In genomic region chr3:180188512-180189309, GRCh38 we compare ENCODE assay signal across 20 cellular contexts.
DNase-seq lines count a peak whose midpoint lies in the region; ATAC-seq, FAIRE-seq and TF ChIP-seq lines count a peak whose summit lies in the region.
"Had no signal": no experiment of that assay in that cellular context is flagged by ENCODE, and none has a peak within 500 bp of the region (broad histone marks: within the 10 kb centered on the region; RNA-seq: fewer than 3 reads in every experiment).

No MANE protein-coding gene starts in this region.

- CTCF ChIA-PET in GM12878 (lab: Yijun Ruan, JAX): interaction anchor here (0.5 to 1.2 kb wide), 4 partner anchors 13 to 320 kb away, joined by 3 read pairs; no protein-coding TSS in a partner anchor

- no peaks in the 10 kb centered on the region for H3K9me3 ChIP-seq in GM12878 (replicated peaks; ENCODE audit: control insufficient read depth, insufficient read depth, low read length)
- H3K9me3 ChIP-seq: BE2C, prostate gland, SJSA1 had no signal

- H3K27me3 ChIP-seq in GM12878 (replicated peaks in 1 of 2; ENCODE audit: control insufficient read depth in 2 of 2, insufficient read depth in 2 of 2, low read length in 1 of 2): no peaks in the 10 kb centered on the region
- H3K27me3 ChIP-seq: BE2C, SJSA1 had no signal

- TF ChIP-seq CTCF in GM12878 (IDR thresholded peaks at IDR 0.05 in 2 of 3, conservative IDR thresholded peaks at IDR 0.05 in 1 of 3; ENCODE audit: control insufficient read depth in 2 of 3, extremely low read depth in 1 of 3, insufficient read depth in 1 of 3, low read depth in 3 of 3, low read length in 3 of 3): no peak

- TF ChIP-seq EP300 in GM12878 (IDR thresholded peaks at IDR 0.05; ENCODE audit: borderline replicate concordance in 1 of 2, control insufficient read depth in 1 of 2, low read depth in 2 of 2, low read length in 2 of 2): no peak

- H3K9ac ChIP-seq in GM12878 (ENCODE audit: control insufficient read depth, insufficient read depth, low read length): no peak overlapping the region

- H3K4me1 ChIP-seq in GM12878 (ENCODE audit: control insufficient read depth, insufficient read depth, low read length): no peaks in the 10 kb centered on the region
- H3K4me1 ChIP-seq: BE2C, prostate gland, SJSA1 had no signal

- FAIRE-seq in GM12878 (lab: Jason Lieb, UNC) (no peak), HTR-8/SVneo (lab: Jason Lieb, UNC) (no peak)
- FAIRE-seq: endometrium, G401.6, small intestine had no signal

- POLR2A ChIA-PET in GM12878 (lab: Charles Lee): no interaction called here

- H3K27ac ChIP-seq in GM12878 (ENCODE audit: control insufficient read depth, insufficient read depth): no peak overlapping the region
- H3K27ac ChIP-seq: PC-9, prostate gland, SJSA1 had no signal

- TF ChIP-seq POLR2A in GM12878 (IDR thresholded peaks at IDR 0.05; ENCODE audit: low read depth, low read length): no peak

- no peaks in the 10 kb centered on the region for H3K79me2 ChIP-seq in GM12878 (ENCODE audit: control insufficient read depth, insufficient read depth, low read length)

- H3K36me3 ChIP-seq in GM12878 (ENCODE audit: control insufficient read depth in 2 of 2, insufficient read depth in 2 of 2, low read length in 1 of 2): no peaks in the 10 kb centered on the region
- H3K36me3 ChIP-seq: BE2C, prostate gland, SJSA1 had no signal

- ATAC-seq in GM18873 (IDR thresholded peaks at IDR 0.05; ENCODE audit: low FRiP score, unreplicated experiment): peak; percentile 80
- ATAC-seq in GM21381 (IDR thresholded peaks at IDR 0.05; ENCODE audit: unreplicated experiment): peak; percentile 55
- ATAC-seq in HG02981 (IDR thresholded peaks at IDR 0.05; ENCODE audit: unreplicated experiment): peak; percentile 81
- ATAC-seq in GM12878: peak; percentile 80
- ATAC-seq in GM18907 (IDR thresholded peaks at IDR 0.05; ENCODE audit: unreplicated experiment): no peak
- ATAC-seq in SK-N-SH treated with all-trans-retinoic acid at 6 μM for 48 hours: no peak

- no peaks in the 10 kb centered on the region for H4K20me1 ChIP-seq in GM12878 (ENCODE audit: control insufficient read depth, insufficient read depth)

- SMC1A ChIA-PET in GM12878 (lab: Charles Lee; ENCODE audit: uncharacterized antibody, unreplicated experiment): interaction anchor here (0.8 to 1.9 kb wide), 6 partner anchors 10 to 351 kb away, joined by 3 to 5 read pairs (median 3); no protein-coding TSS in a partner anchor

- intact Hi-C loops in GM12878 (cut with micrococcal nuclease; ENCODE audit: unreplicated experiment): no loop called here

- no TSS peak for BruUV-seq in GM12878 (replicated peaks; lab: Mats Ljungman, UMichigan)

- WGBS in GM12878 (ENCODE audit: insufficient coverage, insufficient replicate concordance, low lambda C conversion rate, missing lambda C conversion rate): 2% methylated on average over 2 of the region's 2 CpGs

- no peak for DNase-seq in GM12878 (ENCODE audit: low read depth, low spot score)
- DNase-seq in HTR-8/SVneo (ENCODE audit: insufficient read length, low spot score): no peak
- DNase-seq: activated CD4-positive, alpha-beta T cell treated with anti-CD3 and anti-CD28 coated beads for 1 hour; activated naive CD4-positive, alpha-beta T cell treated with anti-CD3 and anti-CD28 coated beads, Interleukin-2, amount 50 U/mL, for 16 hours; BE2C; HCEC 1CT; KG1; NCI-H1092 treated with DMSO at 0.1 percent for 48 hours; NCI-H2171 treated with DMSO at 0.1 percent for 48 hours; PC-9; small intestine had no signal

- H3K4me2 ChIP-seq in GM12878 (ENCODE audit: control insufficient read depth, insufficient read depth): no peak overlapping the region
- H3K4me2 ChIP-seq: PC-9 had no signal

- no peak overlapping the region for H3K4me3 ChIP-seq in GM12878
- H3K4me3 ChIP-seq: PC-9, prostate gland, SJSA1 had no signal

- in situ Hi-C loops in GM12878 (cut with MboI): no loop called here

- no peak for TF ChIP-seq RAD21 in GM12878 (IDR thresholded peaks at IDR 0.05; ENCODE audit: insufficient read depth, low read depth, low read length)

- RAD21 ChIA-PET in GM12878 (lab: Charles Lee; ENCODE audit: unreplicated experiment): no interaction called here

- no peak overlapping the region for H2AFZ ChIP-seq in GM12878 (ENCODE audit: control insufficient read depth, low read depth, low read length)
- H2AFZ ChIP-seq: PC-9 had no signal

TF ChIP-seq in GM12878, 131 proteins besides CTCF, POLR2A, EP300 and RAD21 (continues in another document):
- no peak for TF ChIP-seq ZNF687 (IDR thresholded peaks at IDR 0.05)

TF ChIP-seq in SK-N-SH treated with all-trans-retinoic acid at 6 μM for 48 hours, 23 proteins besides CTCF, POLR2A, EP300 and RAD21:
- no peak for TF ChIP-seq PPARA (CRISPR knock-in tag; IDR thresholded peaks at IDR 0.05; ENCODE audit: borderline replicate concordance)
- TF ChIP-seq RARB (CRISPR knock-in tag; IDR thresholded peaks at IDR 0.05): no peak
- no peak for TF ChIP-seq ZFP30 (CRISPR knock-in tag; IDR thresholded peaks at IDR 0.05)
- TF ChIP-seq ZNF70 (CRISPR knock-in tag; IDR thresholded peaks at IDR 0.05): no peak
- TF ChIP-seq, protein P1, sequence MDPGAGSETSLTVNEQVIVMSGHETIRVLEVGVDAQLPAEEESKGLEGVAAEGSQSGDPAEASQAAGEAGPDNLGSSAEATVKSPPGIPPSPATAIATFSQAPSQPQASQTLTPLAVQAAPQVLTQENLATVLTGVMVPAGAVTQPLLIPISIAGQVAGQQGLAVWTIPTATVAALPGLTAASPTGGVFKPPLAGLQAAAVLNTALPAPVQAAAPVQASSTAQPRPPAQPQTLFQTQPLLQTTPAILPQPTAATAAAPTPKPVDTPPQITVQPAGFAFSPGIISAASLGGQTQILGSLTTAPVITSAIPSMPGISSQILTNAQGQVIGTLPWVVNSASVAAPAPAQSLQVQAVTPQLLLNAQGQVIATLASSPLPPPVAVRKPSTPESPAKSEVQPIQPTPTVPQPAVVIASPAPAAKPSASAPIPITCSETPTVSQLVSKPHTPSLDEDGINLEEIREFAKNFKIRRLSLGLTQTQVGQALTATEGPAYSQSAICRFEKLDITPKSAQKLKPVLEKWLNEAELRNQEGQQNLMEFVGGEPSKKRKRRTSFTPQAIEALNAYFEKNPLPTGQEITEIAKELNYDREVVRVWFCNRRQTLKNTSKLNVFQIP (CRISPR knock-in tag; IDR thresholded peaks at IDR 0.05; ENCODE audit: borderline replicate concordance, low read depth): no peak
- TF ChIP-seq, protein P2, sequence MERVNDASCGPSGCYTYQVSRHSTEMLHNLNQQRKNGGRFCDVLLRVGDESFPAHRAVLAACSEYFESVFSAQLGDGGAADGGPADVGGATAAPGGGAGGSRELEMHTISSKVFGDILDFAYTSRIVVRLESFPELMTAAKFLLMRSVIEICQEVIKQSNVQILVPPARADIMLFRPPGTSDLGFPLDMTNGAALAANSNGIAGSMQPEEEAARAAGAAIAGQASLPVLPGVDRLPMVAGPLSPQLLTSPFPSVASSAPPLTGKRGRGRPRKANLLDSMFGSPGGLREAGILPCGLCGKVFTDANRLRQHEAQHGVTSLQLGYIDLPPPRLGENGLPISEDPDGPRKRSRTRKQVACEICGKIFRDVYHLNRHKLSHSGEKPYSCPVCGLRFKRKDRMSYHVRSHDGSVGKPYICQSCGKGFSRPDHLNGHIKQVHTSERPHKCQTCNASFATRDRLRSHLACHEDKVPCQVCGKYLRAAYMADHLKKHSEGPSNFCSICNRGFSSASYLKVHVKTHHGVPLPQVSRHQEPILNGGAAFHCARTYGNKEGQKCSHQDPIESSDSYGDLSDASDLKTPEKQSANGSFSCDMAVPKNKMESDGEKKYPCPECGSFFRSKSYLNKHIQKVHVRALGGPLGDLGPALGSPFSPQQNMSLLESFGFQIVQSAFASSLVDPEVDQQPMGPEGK (CRISPR knock-in tag; IDR thresholded peaks at IDR 0.05; ENCODE audit: borderline replicate concordance): no peak
- no peak for TF ChIP-seq SNAI2 (CRISPR knock-in tag; IDR thresholded peaks at IDR 0.05)
- TF ChIP-seq ESRRG (CRISPR knock-in tag; IDR thresholded peaks at IDR 0.05): no peak
- TF ChIP-seq OSR1 (CRISPR knock-in tag; IDR thresholded peaks at IDR 0.05): no peak
- TF ChIP-seq, protein P3, sequence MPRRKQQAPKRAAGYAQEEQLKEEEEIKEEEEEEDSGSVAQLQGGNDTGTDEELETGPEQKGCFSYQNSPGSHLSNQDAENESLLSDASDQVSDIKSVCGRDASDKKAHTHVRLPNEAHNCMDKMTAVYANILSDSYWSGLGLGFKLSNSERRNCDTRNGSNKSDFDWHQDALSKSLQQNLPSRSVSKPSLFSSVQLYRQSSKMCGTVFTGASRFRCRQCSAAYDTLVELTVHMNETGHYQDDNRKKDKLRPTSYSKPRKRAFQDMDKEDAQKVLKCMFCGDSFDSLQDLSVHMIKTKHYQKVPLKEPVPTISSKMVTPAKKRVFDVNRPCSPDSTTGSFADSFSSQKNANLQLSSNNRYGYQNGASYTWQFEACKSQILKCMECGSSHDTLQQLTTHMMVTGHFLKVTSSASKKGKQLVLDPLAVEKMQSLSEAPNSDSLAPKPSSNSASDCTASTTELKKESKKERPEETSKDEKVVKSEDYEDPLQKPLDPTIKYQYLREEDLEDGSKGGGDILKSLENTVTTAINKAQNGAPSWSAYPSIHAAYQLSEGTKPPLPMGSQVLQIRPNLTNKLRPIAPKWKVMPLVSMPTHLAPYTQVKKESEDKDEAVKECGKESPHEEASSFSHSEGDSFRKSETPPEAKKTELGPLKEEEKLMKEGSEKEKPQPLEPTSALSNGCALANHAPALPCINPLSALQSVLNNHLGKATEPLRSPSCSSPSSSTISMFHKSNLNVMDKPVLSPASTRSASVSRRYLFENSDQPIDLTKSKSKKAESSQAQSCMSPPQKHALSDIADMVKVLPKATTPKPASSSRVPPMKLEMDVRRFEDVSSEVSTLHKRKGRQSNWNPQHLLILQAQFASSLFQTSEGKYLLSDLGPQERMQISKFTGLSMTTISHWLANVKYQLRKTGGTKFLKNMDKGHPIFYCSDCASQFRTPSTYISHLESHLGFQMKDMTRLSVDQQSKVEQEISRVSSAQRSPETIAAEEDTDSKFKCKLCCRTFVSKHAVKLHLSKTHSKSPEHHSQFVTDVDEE (CRISPR knock-in tag; IDR thresholded peaks at IDR 0.05): no peak
- no peak for TF ChIP-seq ARNTL (CRISPR knock-in tag; IDR thresholded peaks at IDR 0.05; ENCODE audit: borderline replicate concordance, low read depth)

Comparison
In these comparisons a context has a peak if more than half of its experiments do, and no peak if none do; other contexts are left out.
1. ATAC-seq: peak in GM18873 (single experiment), GM21381 (single experiment), HG02981 (single experiment) and GM12878 (single experiment); none in GM18907 (single experiment) and SK-N-SH treated with all-trans-retinoic acid at 6 μM for 48 hours (single experiment).